16 cellular contexts compared by ENCODE assay signal in the genomic region with DNA sequence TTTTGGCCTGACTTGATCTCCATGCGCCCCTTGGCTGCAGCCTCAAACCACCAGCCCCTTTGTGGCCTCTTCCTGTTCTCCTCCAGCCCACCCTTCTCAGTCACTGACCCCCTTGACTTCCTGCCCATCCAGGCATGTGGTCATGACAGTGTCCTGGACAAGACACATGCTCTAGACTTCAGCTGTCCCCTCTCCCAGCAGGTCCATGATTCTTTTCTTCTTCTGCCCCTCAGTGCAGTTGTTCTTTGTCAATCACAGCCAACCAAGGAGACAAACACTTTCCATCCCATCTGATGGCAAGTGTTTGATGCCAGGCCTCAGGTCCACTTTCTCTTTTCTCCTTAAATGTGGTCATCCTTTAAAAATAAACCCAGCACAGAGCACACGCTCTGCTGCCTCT. TPM values are rescaled to one million over a fixed set of nuclear protein-coding genes. Genes with fewer than 3 reads are reported as not detected.
"Had no signal": no experiment of that assay in that cellular context is flagged by ENCODE, and none has a peak within 500 bp of the region (broad histone marks: within the 10 kb centered on the region; RNA-seq: fewer than 3 reads in every experiment).

No MANE protein-coding gene starts in this region.

- H3K36me3 Mint-ChIP-seq: T-cell had no signal

- H3K4me3 Mint-ChIP-seq: neural crest cell, T-cell had no signal

- H3K4me3 ChIP-seq: mucosa of descending colon, skin epidermis, tibial artery, uterus had no signal

- H3K4me1 ChIP-seq: foreskin keratinocyte, tibial artery, uterus had no signal

- H3K27ac ChIP-seq: foreskin keratinocyte, skin epidermis, tibial artery, uterus had no signal

- H3K36me3 ChIP-seq: tibial artery, uterus had no signal

- DNase-seq: activated CD4-positive, alpha-beta T cell treated with anti-CD3 and anti-CD28 coated beads, Interleukin-2, amount 50 U/mL, for 48 hours; activated CD4-positive, CD25-positive, alpha-beta regulatory T cell treated with anti-CD3 and anti-CD28 coated beads, Interleukin-2, amount 50 U/mL, for 72 hours; activated T-cell treated with anti-CD3 and anti-CD28 coated beads, Interleukin-2, amount 50 U/mL, for 48 hours; foreskin keratinocyte; head of caudate nucleus; left colon; mammary epithelial cell; mucosa of descending colon; T-cell; tibial artery; uterus had no signal

- H3K27me3 ChIP-seq: uterus had no signal

- H3K9me3 ChIP-seq: mucosa of descending colon, tibial artery, uterus had no signal

- ATAC-seq: foreskin keratinocyte, left colon, mucosa of descending colon, T-cell had no signal

- H3K27ac Mint-ChIP-seq: T-cell had no signal

RNA-seq across cellular contexts. Expression of a gene that starts 49.7 kb away (rescaled TPM):
- total RNA-seq: endothelial cell of umbilical vein, foreskin keratinocyte, mammary epithelial cell, osteocyte, renal cortical epithelial cell had no signal
